8 cellular contexts compared by ENCODE assay signal in the genomic region with DNA sequence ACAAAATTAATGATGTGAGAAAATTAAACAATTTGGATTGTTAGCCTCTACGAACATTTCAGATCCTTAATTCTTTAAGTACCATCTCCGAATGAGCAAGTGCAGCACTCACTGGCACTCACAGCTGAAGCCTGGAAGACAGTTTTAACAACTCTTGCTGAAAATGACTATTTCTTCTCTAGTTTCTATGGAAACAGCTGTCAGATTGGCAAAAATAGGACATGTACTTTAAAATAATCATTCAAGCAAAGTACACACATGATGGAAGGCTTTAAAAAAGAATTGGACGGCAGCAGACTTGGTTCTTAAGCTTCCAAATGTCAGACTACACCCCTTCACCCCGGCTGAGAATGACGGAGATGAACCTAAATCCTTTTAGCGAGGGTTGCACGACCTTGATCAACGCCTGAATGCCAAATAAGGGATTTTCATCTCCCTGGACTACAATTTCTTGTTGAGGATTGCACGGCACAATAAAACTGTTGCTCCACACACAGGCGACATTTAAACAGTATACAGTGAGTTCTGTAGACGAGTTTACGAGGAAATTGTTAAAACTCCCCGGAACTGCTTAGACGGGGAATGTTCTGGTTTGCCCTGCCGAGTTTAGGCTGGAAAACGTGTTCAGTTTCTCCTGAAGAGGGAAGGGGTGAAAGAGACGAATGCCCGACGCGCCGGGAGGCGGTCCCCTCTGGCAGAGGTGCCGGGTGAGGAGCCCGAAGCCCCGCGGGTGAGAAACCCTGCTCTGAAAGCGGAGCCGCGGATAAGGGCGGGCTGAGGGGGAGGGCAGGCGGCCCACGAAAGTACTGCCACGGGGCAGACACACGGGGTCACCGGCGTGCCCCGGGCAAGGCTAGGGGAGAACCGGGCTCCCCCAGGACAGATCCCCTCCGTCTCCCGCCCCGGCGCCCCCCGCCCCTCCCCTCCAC. TPM values are rescaled to one million over a fixed set of nuclear protein-coding genes. Genes with fewer than 3 reads are reported as not detected.
DNase-seq lines count a peak whose midpoint lies in the region; TF ChIP-seq lines count a peak whose summit lies in the region.

No MANE protein-coding gene starts in this region.

- no peaks in the 10 kb centered on the region for H3K9me3 Mint-ChIP-seq in activated naive CD4-positive, alpha-beta T cell treated with anti-CD3 and anti-CD28 coated beads, Interleukin-2, amount 50 U/mL, for 24 hours

- H3K27me3 Mint-ChIP-seq in activated naive CD4-positive, alpha-beta T cell treated with anti-CD3 and anti-CD28 coated beads, Interleukin-2, amount 50 U/mL, for 24 hours, result no peaks in the 10 kb centered on the region

- no peaks in the 10 kb centered on the region for H3K27me3 ChIP-seq in SK-N-SH (ENCODE audit: insufficient read depth)

- no peaks in the 10 kb centered on the region for H3K79me2 ChIP-seq in SK-N-SH (ENCODE audit: insufficient read depth)

- TF ChIP-seq CTCF in SK-N-SH (IDR thresholded peaks at IDR 0.05), result no peak

- no peaks in the 10 kb centered on the region for H3K9me2 ChIP-seq in SK-N-SH

- H3K9ac ChIP-seq in SK-N-SH, result peak overlapping the region; percentile 77

- POLR2A ChIA-PET in SK-N-SH (lab: Yijun Ruan, JAX), result interaction anchor here (0.7 kb wide), 1 partner anchor 133 kb away, joined by 3 read pairs; no protein-coding TSS in a partner anchor

- H3K4me1 ChIP-seq in SK-N-SH (ENCODE audit: control insufficient read depth in 1 of 2, insufficient read depth in 2 of 2, low read depth in 1 of 2, low read length in 1 of 2), result peaks cover 2 to 3% of the 10 kb centered on the region in 2 experiments; a peak in 2 of 4 replicates

- TF ChIP-seq RAD21 in SK-N-SH (IDR thresholded peaks at IDR 0.05; ENCODE audit: low read length), result no peak

- 4% methylated on average over 16 of the region's 43 CpGs for WGBS in SK-N-SH (ENCODE audit: low lambda C conversion rate)

- CTCF ChIA-PET in SK-N-SH (lab: Yijun Ruan, JAX), result interaction anchor here (0.6 to 5.6 kb wide), 24 partner anchors 7 to 1711 kb away, joined by 3 to 67 read pairs (median 3); no protein-coding TSS in a partner anchor

- H3K27ac ChIP-seq in SK-N-SH (ENCODE audit: low read depth in 2 of 2, low read length in 1 of 2), result peak overlapping the region; percentile 87 to 93

- no peak for TF ChIP-seq EP300 in SK-N-SH (IDR thresholded peaks at IDR 0.05; ENCODE audit: borderline replicate concordance in 1 of 2, low read depth in 1 of 2, low read length in 1 of 2)

- peaks cover 34% of the 10 kb centered on the region for H3K4me1 Mint-ChIP-seq in activated naive CD4-positive, alpha-beta T cell treated with anti-CD3 and anti-CD28 coated beads, Interleukin-2, amount 50 U/mL, for 24 hours

- no peaks in the 10 kb centered on the region for H3K36me3 ChIP-seq in SK-N-SH (replicated peaks in 1 of 2; ENCODE audit: control insufficient read depth in 1 of 2, insufficient read depth in 2 of 2, low read length in 1 of 2)

- no peaks in the 10 kb centered on the region for H3K36me3 Mint-ChIP-seq in activated naive CD4-positive, alpha-beta T cell treated with anti-CD3 and anti-CD28 coated beads, Interleukin-2, amount 50 U/mL, for 24 hours

- no peaks in the 10 kb centered on the region for H4K20me1 ChIP-seq in SK-N-SH (ENCODE audit: insufficient read depth)

- H3F3A ChIP-seq in SK-N-SH (replicated peaks; ENCODE audit: insufficient read depth), result no peaks in the 10 kb centered on the region

- peak overlapping the region; percentile 83 for H3K4me3 Mint-ChIP-seq in activated naive CD4-positive, alpha-beta T cell treated with anti-CD3 and anti-CD28 coated beads, Interleukin-2, amount 50 U/mL, for 24 hours

- peak overlapping the region; percentile 83 for H3K4me2 ChIP-seq in SK-N-SH

- H3K9me3 ChIP-seq in SK-N-SH, result no peaks in the 10 kb centered on the region

- peak overlapping the region; percentile 81 for H2AFZ ChIP-seq in SK-N-SH (ENCODE audit: low read depth)

- peak overlapping the region; percentile 92 for H3K27ac Mint-ChIP-seq in activated naive CD4-positive, alpha-beta T cell treated with anti-CD3 and anti-CD28 coated beads, Interleukin-2, amount 50 U/mL, for 24 hours

- peak overlapping the region; percentile 66 to 69 for H3K4me3 ChIP-seq in SK-N-SH (ENCODE audit: low read depth in 2 of 2, low read length in 1 of 2)

- peak; percentile 85 for DNase-seq in Daoy (ENCODE audit: low read depth)
- DNase-seq in GOT3 (lab: John Stamatoyannopoulos, UW), result peak; percentile 52
- DNase-seq in Kasumi-1 (lab: John Stamatoyannopoulos, UW), result peak; percentile 76 to 79
- peak; percentile 74 for DNase-seq in SK-N-SH
- peak; percentile 34 for DNase-seq in glomerular endothelial cell (ENCODE audit: extremely low read depth, low read depth, low spot score)
- peak; percentile 58 for DNase-seq in occipital lobe (lab: John Stamatoyannopoulos, UW)
- peak; percentile 80 for DNase-seq in superior temporal gyrus (ENCODE audit: extremely low spot score)

TF ChIP-seq in SK-N-SH, 30 proteins besides CTCF, POLR2A, EP300 and RAD21:
- TF ChIP-seq PBX3 (IDR thresholded peaks at IDR 0.05) (no peak), TAF1 (IDR thresholded peaks at IDR 0.05; ENCODE audit: borderline replicate concordance, low read depth, low read length) (peak; percentile 44; the same call in 1 of the 2 replicates), SIN3A (IDR thresholded peaks at IDR 0.05; ENCODE audit: borderline replicate concordance, low read depth, low read length) (peak; percentile 61; the same call in 1 of the 2 replicates), MXI1 (IDR thresholded peaks at IDR 0.05; ENCODE audit: low read depth, low read length) (peak; percentile 71), MAX (IDR thresholded peaks at IDR 0.05; ENCODE audit: low read depth) (peak; percentile 76; the same call in 1 of the 2 replicates)

RNA-seq across cellular contexts. Expression of gene OMA1, which starts 0.7 kb away (rescaled TPM):
- total RNA-seq in Daoy (2014; rRNA removed; shearing (Covaris generic)), result 30.2 and 34.3 TPM in 2 replicates
- polyA plus RNA-seq in SK-N-SH (2012; rRNA removed), result 6.9 and 9.1 TPM in 2 replicates
- 9.0 and 10.3 TPM in 2 replicates for polyA plus RNA-seq in SK-N-SH (2012; cell fraction: cytosol; rRNA removed)
- 6.0 and 9.8 TPM in 2 replicates for polyA plus RNA-seq in SK-N-SH (2012; cell fraction: nucleus; rRNA removed)
- total RNA-seq in glomerular endothelial cell (8.9 and 9.3 TPM in 2 replicates), occipital lobe (36.7 TPM)

RNA-seq across cellular contexts. Expression of gene TACSTD2, which starts 31.2 kb away (rescaled TPM):
- 0.06 TPM in 1 of 2 replicates, not detected in the other for total RNA-seq in Daoy (2014; rRNA removed; shearing (Covaris generic))
- 0.02 TPM in 1 of 2 replicates, not detected in the other for polyA plus RNA-seq in SK-N-SH (2012; rRNA removed)
- 0.01 TPM in 2 replicates for polyA plus RNA-seq in SK-N-SH (2012; cell fraction: cytosol; rRNA removed)
- polyA plus RNA-seq in SK-N-SH (2012; cell fraction: nucleus; rRNA removed), result 0.15 and 0.18 TPM in 2 replicates
- total RNA-seq in glomerular endothelial cell (51.0 and 112 TPM in 2 replicates), occipital lobe (0.16 TPM)

Comparison
In these comparisons a context has a peak if more than half of its experiments do, and no peak if none do; other contexts are left out.
1. Peak in every context shown above with its lines: DNase-seq, H3K4me3 ChIP-seq and H3K27ac ChIP-seq.
2. DNase-seq: peak in every context shown above with its lines; median percentile 85 in Daoy; 80 in superior temporal gyrus; 78 in Kasumi-1; 74 in SK-N-SH; 58 in occipital lobe; 52 in GOT3; 34 in glomerular endothelial cell.
3. RNA of gene TACSTD2, which starts 31.2 kb away (total RNA-seq): 51.0 to 112 TPM in glomerular endothelial cell; 0.16 TPM in occipital lobe (single experiment) and 0.06 TPM in Daoy; every median in the first group is over 10 times any median in the second.